In genomic region chr12:50504798-50505385, GRCh38 we compare ENCODE assay signal across 8 cellular contexts. TPM values are rescaled to one million over a fixed set of nuclear protein-coding genes. Genes with fewer than 3 reads are reported as not detected.
DNase-seq lines count a peak whose midpoint lies in the region; ATAC-seq and TF ChIP-seq lines count a peak whose summit lies in the region.

A gene with protein sequence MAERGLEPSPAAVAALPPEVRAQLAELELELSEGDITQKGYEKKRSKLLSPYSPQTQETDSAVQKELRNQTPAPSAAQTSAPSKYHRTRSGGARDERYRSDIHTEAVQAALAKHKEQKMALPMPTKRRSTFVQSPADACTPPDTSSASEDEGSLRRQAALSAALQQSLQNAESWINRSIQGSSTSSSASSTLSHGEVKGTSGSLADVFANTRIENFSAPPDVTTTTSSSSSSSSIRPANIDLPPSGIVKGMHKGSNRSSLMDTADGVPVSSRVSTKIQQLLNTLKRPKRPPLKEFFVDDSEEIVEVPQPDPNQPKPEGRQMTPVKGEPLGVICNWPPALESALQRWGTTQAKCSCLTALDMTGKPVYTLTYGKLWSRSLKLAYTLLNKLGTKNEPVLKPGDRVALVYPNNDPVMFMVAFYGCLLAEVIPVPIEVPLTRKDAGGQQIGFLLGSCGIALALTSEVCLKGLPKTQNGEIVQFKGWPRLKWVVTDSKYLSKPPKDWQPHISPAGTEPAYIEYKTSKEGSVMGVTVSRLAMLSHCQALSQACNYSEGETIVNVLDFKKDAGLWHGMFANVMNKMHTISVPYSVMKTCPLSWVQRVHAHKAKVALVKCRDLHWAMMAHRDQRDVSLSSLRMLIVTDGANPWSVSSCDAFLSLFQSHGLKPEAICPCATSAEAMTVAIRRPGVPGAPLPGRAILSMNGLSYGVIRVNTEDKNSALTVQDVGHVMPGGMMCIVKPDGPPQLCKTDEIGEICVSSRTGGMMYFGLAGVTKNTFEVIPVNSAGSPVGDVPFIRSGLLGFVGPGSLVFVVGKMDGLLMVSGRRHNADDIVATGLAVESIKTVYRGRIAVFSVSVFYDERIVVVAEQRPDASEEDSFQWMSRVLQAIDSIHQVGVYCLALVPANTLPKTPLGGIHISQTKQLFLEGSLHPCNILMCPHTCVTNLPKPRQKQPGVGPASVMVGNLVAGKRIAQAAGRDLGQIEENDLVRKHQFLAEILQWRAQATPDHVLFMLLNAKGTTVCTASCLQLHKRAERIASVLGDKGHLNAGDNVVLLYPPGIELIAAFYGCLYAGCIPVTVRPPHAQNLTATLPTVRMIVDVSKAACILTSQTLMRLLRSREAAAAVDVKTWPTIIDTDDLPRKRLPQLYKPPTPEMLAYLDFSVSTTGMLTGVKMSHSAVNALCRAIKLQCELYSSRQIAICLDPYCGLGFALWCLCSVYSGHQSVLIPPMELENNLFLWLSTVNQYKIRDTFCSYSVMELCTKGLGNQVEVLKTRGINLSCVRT (N-terminal part only) (plus strand): TSS chr12:50504985. CDS start chr12:50505141, 156 bp downstream.

- peaks cover 11% of the 10 kb centered on the region for H3K36me3 Mint-ChIP-seq in activated CD4-positive, alpha-beta T cell treated with anti-CD3 and anti-CD28 coated beads for 36 hours (ENCODE audit: low read depth)

- POLR2A ChIA-PET in activated CD4-positive, alpha-beta T cell treated with anti-CD3 and anti-CD28 coated beads for 36 hours (lab: Charles Lee) = interaction anchor here (0.6 to 2.1 kb wide), 9 partner anchors 30 to 417 kb away, joined by 3 to 7 read pairs (median 5); partner anchors contain the start of gene ATF1

- ATAC-seq in HG03439 (IDR thresholded peaks at IDR 0.05; ENCODE audit: unreplicated experiment) = peak; percentile 83
- ATAC-seq in activated CD4-positive, alpha-beta T cell treated with anti-CD3 and anti-CD28 coated beads for 36 hours = peak; percentile 85

- DNase-seq in Ammon's horn (ENCODE audit: low spot score) = peak; percentile 96
- peak; percentile 80 for DNase-seq in NCI-H510A (lab: John Stamatoyannopoulos, UW)
- DNase-seq in activated CD4-positive, alpha-beta T cell treated with anti-CD3 and anti-CD28 coated beads for 36 hours = peak; percentile 98
- peak; percentile 92 for DNase-seq in choroid plexus epithelial cell (ENCODE audit: low read depth)
- peak; percentile 87 for DNase-seq in kidney glomerular epithelial cell (lab: John Stamatoyannopoulos, UW)
- peak; percentile 94 to 96 for DNase-seq in stimulated activated CD4-positive, alpha-beta T cell treated with anti-CD3 and anti-CD28 coated beads, Interleukin-15, amount 100 ng/mL, for 48 hours (ENCODE audit: low read depth in 2 of 2)

- H3K4me3 ChIP-seq in choroid plexus epithelial cell (ENCODE audit: low read depth, low read length) = peak within 1 kb of the TSS; percentile 90

- no peaks in the 10 kb centered on the region for H3K9me3 Mint-ChIP-seq in activated CD4-positive, alpha-beta T cell treated with anti-CD3 and anti-CD28 coated beads for 36 hours (ENCODE audit: low read depth)

- CTCF ChIA-PET in activated CD4-positive, alpha-beta T cell treated with anti-CD3 and anti-CD28 coated beads for 36 hours (lab: Charles Lee) = interaction anchor here (0.6 to 4.2 kb wide), 32 partner anchors 8 to 322 kb away, joined by 3 to 62 read pairs (median 4); partner anchors contain the start of gene ATF1

- TF ChIP-seq CTCF in choroid plexus epithelial cell (conservative IDR thresholded peaks at IDR 0.05; ENCODE audit: low read depth, low read length) = peak; percentile 91

- TF ChIP-seq POLR2A in GM19099 (IDR thresholded peaks at IDR 0.05; ENCODE audit: extremely low read depth, insufficient read length, low read depth) = peak; percentile 72

- intact Hi-C loops in activated CD4-positive, alpha-beta T cell treated with anti-CD3 and anti-CD28 coated beads for 36 hours (cut with DNase I, micrococcal nuclease) = loop anchor here (1.0 to 10.0 kb wide), 12 partner anchors 12 to 520 kb away; partner anchors contain the start of genes ATF1 (in 1 of the 2) and SLC11A2 (in 1 of the 2)

- H3K4me1 Mint-ChIP-seq in activated CD4-positive, alpha-beta T cell treated with anti-CD3 and anti-CD28 coated beads for 36 hours = peaks cover 43% of the 10 kb centered on the region

- no peaks in the 10 kb centered on the region for H3K27me3 Mint-ChIP-seq in activated CD4-positive, alpha-beta T cell treated with anti-CD3 and anti-CD28 coated beads for 36 hours

- H3K27ac Mint-ChIP-seq in activated CD4-positive, alpha-beta T cell treated with anti-CD3 and anti-CD28 coated beads for 36 hours = peak within 1 kb of the TSS; percentile 96

- H3K4me3 Mint-ChIP-seq in activated CD4-positive, alpha-beta T cell treated with anti-CD3 and anti-CD28 coated beads for 36 hours = peak within 1 kb of the TSS; percentile 98

RNA-seq across cellular contexts. Expression of the gene that starts here (rescaled TPM):
- 10 to 100 TPM; 29.2 to 29.4 TPM for total RNA-seq in activated CD4-positive, alpha-beta T cell treated with anti-CD3 and anti-CD28 coated beads for 36 hours

Comparison
In these comparisons a context has a peak if more than half of its experiments do, and no peak if none do; other contexts are left out.
1. Peak in every context shown above with its lines: DNase-seq, ATAC-seq and H3K4me3 ChIP-seq.